In the genomic region with DNA sequence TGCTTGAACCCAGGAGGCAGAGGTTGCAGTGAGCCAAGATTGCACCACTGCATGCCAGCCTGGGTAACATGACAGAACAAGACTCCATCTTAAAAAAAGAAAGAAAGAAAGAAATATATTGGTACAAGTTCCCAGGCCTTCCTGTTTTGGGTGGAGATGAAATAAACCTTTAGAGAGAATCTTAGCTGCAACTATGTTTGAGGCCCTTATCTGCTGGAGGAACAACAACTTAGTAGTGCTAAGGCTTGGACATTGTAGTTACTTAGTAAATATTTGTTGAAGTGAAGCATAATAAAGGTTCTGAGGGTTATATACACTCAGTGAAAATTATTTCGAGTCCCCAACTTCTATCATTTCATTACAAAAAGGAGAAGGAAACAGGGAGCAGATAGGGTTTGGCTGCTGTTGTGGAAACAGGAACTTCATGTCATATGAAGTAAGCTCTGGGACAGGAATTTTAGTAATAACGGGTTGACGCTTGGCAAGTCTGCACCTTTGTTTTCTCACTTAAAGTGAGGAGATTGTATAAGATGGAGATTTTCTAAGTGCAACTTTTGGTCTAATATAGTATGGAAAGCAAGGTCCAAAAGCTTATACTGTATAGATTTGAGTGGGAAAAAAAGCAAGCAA, we compare ENCODE assay signal across 15 cellular contexts. TPM values are rescaled to one million over a fixed set of nuclear protein-coding genes. Genes with fewer than 3 reads are reported as not detected.
A peak's percentile ranks its signal among the peaks of the same experiment; 100 is the strongest.
DNase-seq lines count a peak whose midpoint lies in the region; ATAC-seq and TF ChIP-seq lines count a peak whose summit lies in the region.
"Had no signal": no experiment of that assay in that cellular context is flagged by ENCODE, and none has a peak within 500 bp of the region (broad histone marks: within the 10 kb centered on the region; RNA-seq: fewer than 3 reads in every experiment).

No MANE protein-coding gene starts in this region.

- POLR2A ChIA-PET in MCF 10A (lab: Yijun Ruan, JAX), result interaction anchor here (0.7 to 1.5 kb wide), 4 partner anchors 29 to 541 kb away, joined by 3 to 6 read pairs (median 4); a partner anchor contains a TSS

- in situ Hi-C loops in HAP-1 (cut with MboI; ENCODE audit: low sequenced_read_pairs), result no loop called here

- H3K9me3 Mint-ChIP-seq in MCF 10A (ENCODE audit: unreplicated experiment) (no peaks in the 10 kb centered on the region), memory B cell (no peaks in the 10 kb centered on the region), GM23338 (no peaks in the 10 kb centered on the region)
- H3K9me3 Mint-ChIP-seq: activated naive CD8-positive, alpha-beta T cell treated with anti-CD3 and anti-CD28 coated beads, Interleukin-2, amount 50 U/mL, for 24 hours; HFFc6 had no signal

- ATAC-seq in memory B cell (ENCODE audit: low read depth) (peak; percentile 22), GM23338 (no peak), GM18505 (IDR thresholded peaks at IDR 0.05; ENCODE audit: unreplicated experiment) (no peak), GM18517 (IDR thresholded peaks at IDR 0.05; ENCODE audit: unreplicated experiment) (no peak)
- ATAC-seq: activated naive CD8-positive, alpha-beta T cell treated with anti-CD3 and anti-CD28 coated beads, Interleukin-2, amount 50 U/mL, for 24 hours had no signal

- H3K4me3 Mint-ChIP-seq in MCF 10A (ENCODE audit: unreplicated experiment) (no peak overlapping the region), memory B cell (no peak overlapping the region), GM23338 (no peak overlapping the region)
- H3K4me3 Mint-ChIP-seq: activated naive CD8-positive, alpha-beta T cell treated with anti-CD3 and anti-CD28 coated beads, Interleukin-2, amount 50 U/mL, for 24 hours; HFFc6 had no signal

- H4K20me1 ChIP-seq in GM23338 (replicated peaks; ENCODE audit: insufficient read depth), result no peaks in the 10 kb centered on the region

- TF ChIP-seq POLR2A in breast epithelium (IDR thresholded peaks at IDR 0.05), result no peak
- TF ChIP-seq POLR2A in GM18505 (IDR thresholded peaks at IDR 0.05; ENCODE audit: borderline replicate concordance, extremely low read depth, insufficient read depth, insufficient read length), result no peak

- DNase-seq in breast epithelium (ENCODE audit: low spot score in 2 of 2) (no peak), MCF 10A (ENCODE audit: unreplicated experiment) (no peak), dermis microvascular lymphatic vessel endothelial cell (ENCODE audit: low read depth in 2 of 2) (peak; percentile 29 to 51), memory B cell (ENCODE audit: low spot score in 2 of 2) (no peak), GM23338 (ENCODE audit: low spot score) (no peak), HAP-1 (ENCODE audit: low spot score in 2 of 2) (no peak)
- DNase-seq: ACHN; activated CD4-positive, CD25-positive, alpha-beta regulatory T cell treated with anti-CD3 and anti-CD28 coated beads, Interleukin-2, amount 50 U/mL, for 72 hours; activated naive CD8-positive, alpha-beta T cell treated with anti-CD3 and anti-CD28 coated beads, Interleukin-2, amount 50 U/mL, for 24 hours; HFFc6; NCI-H2029; Peyer's patch had no signal

- H3K9me3 ChIP-seq in breast epithelium (no peaks in the 10 kb centered on the region), HAP-1 (no peaks in the 10 kb centered on the region)
- H3K9me3 ChIP-seq: Peyer's patch had no signal

- no peaks in the 10 kb centered on the region for H3K79me2 ChIP-seq in GM23338 (replicated peaks; ENCODE audit: insufficient read depth)

- no peaks in the 10 kb centered on the region for H3K4me1 Mint-ChIP-seq in MCF 10A (ENCODE audit: insufficient read depth, unreplicated experiment)
- peaks cover 7% of the 10 kb centered on the region for H3K4me1 Mint-ChIP-seq in memory B cell
- no peaks in the 10 kb centered on the region for H3K4me1 Mint-ChIP-seq in GM23338

- H3K27me3 ChIP-seq in breast epithelium (no peaks in the 10 kb centered on the region), GM23338 (ENCODE audit: insufficient read depth) (no peaks in the 10 kb centered on the region), HAP-1 (ENCODE audit: low read depth) (no peaks in the 10 kb centered on the region)
- H3K27me3 ChIP-seq: Peyer's patch had no signal

- H3K36me3 ChIP-seq in breast epithelium (no peaks in the 10 kb centered on the region), GM23338 (ENCODE audit: insufficient read depth) (no peaks in the 10 kb centered on the region), HAP-1 (replicated peaks) (no peaks in the 10 kb centered on the region)
- H3K36me3 ChIP-seq: Peyer's patch had no signal

- no TSS peak for BruUV-seq in MCF 10A (replicated peaks; lab: Mats Ljungman, UMichigan)

- no peak overlapping the region for H3K4me3 ChIP-seq in breast epithelium
- no peak overlapping the region for H3K4me3 ChIP-seq in GM23338
- no peak overlapping the region for H3K4me3 ChIP-seq in HAP-1
- H3K4me3 ChIP-seq: Peyer's patch had no signal

- intact Hi-C loops in breast epithelium (cut with DNase I; ENCODE audit: low total_unique reads) (no loop called here), MCF 10A (cut with micrococcal nuclease) (no loop called here)

- CTCF ChIA-PET in MCF 10A (lab: Yijun Ruan, JAX), result interaction anchor here (0.6 kb wide), 1 partner anchor 64 kb away, joined by 4 read pairs; no protein-coding TSS in a partner anchor

- H2AFZ ChIP-seq in GM23338, result no peak overlapping the region

- no peaks in the 10 kb centered on the region for H3K9me2 ChIP-seq in GM23338 (ENCODE audit: insufficient read depth)

- peaks cover 0 to 7% of the 10 kb centered on the region in 2 donors for H3K4me1 ChIP-seq in breast epithelium
- H3K4me1 ChIP-seq in GM23338 (ENCODE audit: insufficient read depth), result no peaks in the 10 kb centered on the region
- H3K4me1 ChIP-seq in HAP-1, result no peaks in the 10 kb centered on the region

- H3K36me3 Mint-ChIP-seq in MCF 10A (ENCODE audit: insufficient read depth, unreplicated experiment) (no peaks in the 10 kb centered on the region), memory B cell (peaks cover 1% of the 10 kb centered on the region), GM23338 (ENCODE audit: low read depth) (no peaks in the 10 kb centered on the region)

- no peaks in the 10 kb centered on the region for H3F3A ChIP-seq in GM23338 (replicated peaks; ENCODE audit: low read depth)

- no peak for TF ChIP-seq CTCF in breast epithelium (IDR thresholded peaks at IDR 0.05)
- no peak for TF ChIP-seq CTCF in MCF 10A (IDR thresholded peaks at IDR 0.05; ENCODE audit: unreplicated experiment)
- no peak for TF ChIP-seq CTCF in GM23338 (conservative IDR thresholded peaks at IDR 0.05; ENCODE audit: low read depth in 2 of 2)

- no peak overlapping the region for H3K27ac Mint-ChIP-seq in MCF 10A (ENCODE audit: low read depth, unreplicated experiment)
- peak overlapping the region; percentile 23 for H3K27ac Mint-ChIP-seq in memory B cell
- H3K27ac Mint-ChIP-seq in GM23338, result no peak overlapping the region; the same call in 1 of the 2 replicates
- H3K27ac Mint-ChIP-seq: activated naive CD8-positive, alpha-beta T cell treated with anti-CD3 and anti-CD28 coated beads, Interleukin-2, amount 50 U/mL, for 24 hours; HFFc6 had no signal

- no peaks in the 10 kb centered on the region for H3K27me3 Mint-ChIP-seq in MCF 10A (ENCODE audit: insufficient read depth, unreplicated experiment)
- no peaks in the 10 kb centered on the region for H3K27me3 Mint-ChIP-seq in memory B cell
- no peaks in the 10 kb centered on the region for H3K27me3 Mint-ChIP-seq in GM23338 (ENCODE audit: insufficient read depth, low read depth, poor library complexity)
- H3K27me3 Mint-ChIP-seq: activated naive CD8-positive, alpha-beta T cell treated with anti-CD3 and anti-CD28 coated beads, Interleukin-2, amount 50 U/mL, for 24 hours; progenitor cell of endocrine pancreas had no signal

- H3K4me2 ChIP-seq in GM23338, result no peak overlapping the region

- H3K27ac ChIP-seq in breast epithelium (peak overlapping the region; percentile 10 to 20), GM23338 (ENCODE audit: low read depth) (no peak overlapping the region)

TF ChIP-seq in GM23338, 12 proteins besides CTCF, POLR2A, EP300 and RAD21 (continues in another document):
- no peak for TF ChIP-seq CREB1 (CRISPR knock-in tag; IDR thresholded peaks at IDR 0.05; ENCODE audit: low read depth)

RNA-seq across cellular contexts. Expression of a gene that starts 40.0 kb away (rescaled TPM):
- 10 to 100 TPM; 28.2 to 30.6 (median 28.5) TPM for total RNA-seq in breast epithelium
- 49.5 and 50.5 TPM in 2 replicates for total RNA-seq in MCF 10A (2022)
- 43.0 and 43.5 TPM in 2 replicates for total RNA-seq in dermis microvascular lymphatic vessel endothelial cell
- total RNA-seq in GM23338 (2014; rRNA removed; shearing (Covaris generic)), result 62.6 and 73.2 TPM in 2 replicates
- 12.2 and 14.6 TPM in 2 replicates for polyA plus RNA-seq in GM23338 (2016; fragmentation: Nextera tagmentation; extraction: Ambion mirVana)

Comparison
In these comparisons a context has a peak if more than half of its experiments do, and no peak if none do; other contexts are left out.
1. DNase-seq: peak in dermis microvascular lymphatic vessel endothelial cell (2 of 2); none in breast epithelium (0 of 2), MCF 10A (single experiment), memory B cell (0 of 2), GM23338 (single experiment) and HAP-1 (0 of 2).